Comparison of ENCODE assay signal across 12 cellular contexts in genomic region chr2:95685513-95685912, GRCh38.
DNase-seq lines count a peak whose midpoint lies in the region; ATAC-seq and TF ChIP-seq lines count a peak whose summit lies in the region.
"Had no signal": no experiment of that assay in that cellular context is flagged by ENCODE, and none has a peak within 500 bp of the region (broad histone marks: within the 10 kb centered on the region; RNA-seq: fewer than 3 reads in every experiment).

No MANE protein-coding gene starts in this region.

- H3F3A ChIP-seq in GM23248 (ENCODE audit: insufficient read depth) (peaks cover 39% of the 10 kb centered on the region), PC-3 (ENCODE audit: low read length, unreplicated experiment) (no peaks in the 10 kb centered on the region)

- H3K27ac ChIP-seq in GM23248 (no peak overlapping the region), PC-3 (ENCODE audit: low read length) (peak overlapping the region; percentile 85), right lobe of liver (peak overlapping the region; percentile 6 to 50 (median 16)), subcutaneous abdominal adipose tissue (ENCODE audit: low read depth, low read length) (peak overlapping the region; percentile 11), right atrium auricular region (no peak overlapping the region)
- H3K27ac ChIP-seq: C4-2B had no signal

- H3K36me3 ChIP-seq in GM23248 (ENCODE audit: low read depth) (no peaks in the 10 kb centered on the region), PC-3 (ENCODE audit: low read depth, low read length) (no peaks in the 10 kb centered on the region), right lobe of liver (no peaks in the 10 kb centered on the region), subcutaneous abdominal adipose tissue (ENCODE audit: control insufficient read depth in 5 of 5, insufficient read depth in 5 of 5, low read length in 5 of 5) (no peaks in the 10 kb centered on the region), right atrium auricular region (no peaks in the 10 kb centered on the region)
- H3K36me3 ChIP-seq: BE2C, HAP-1 had no signal

- in situ Hi-C loops in GM23248 (cut with MboI): no loop called here

- intact Hi-C loops in PC-3 (cut with micrococcal nuclease) (no loop called here), right lobe of liver (cut with DNase I) (no loop called here)

- H3K4me3 ChIP-seq in GM23248: no peak overlapping the region
- H3K4me3 ChIP-seq in PC-3 (ENCODE audit: low read length): peak overlapping the region; percentile 11; the same call in 1 of the 2 replicates
- no peak overlapping the region for H3K4me3 ChIP-seq in right lobe of liver
- H3K4me3 ChIP-seq in subcutaneous abdominal adipose tissue (ENCODE audit: low read depth in 1 of 5, low read length in 5 of 5): no peak overlapping the region
- no peak overlapping the region for H3K4me3 ChIP-seq in right atrium auricular region
- H3K4me3 ChIP-seq: HAP-1 had no signal

- H3K79me2 ChIP-seq in GM23248 (ENCODE audit: insufficient read depth) (no peaks in the 10 kb centered on the region), PC-3 (ENCODE audit: low read length) (no peaks in the 10 kb centered on the region)

- H3K4me1 ChIP-seq in GM23248 (ENCODE audit: insufficient read depth) (peaks cover 50% of the 10 kb centered on the region), PC-3 (ENCODE audit: insufficient read depth, low read length) (peaks cover 46% of the 10 kb centered on the region), right lobe of liver (peaks cover 0 to 25% (median 7%) of the 10 kb centered on the region in 4 donors), subcutaneous abdominal adipose tissue (ENCODE audit: control insufficient read depth in 5 of 5, insufficient read depth in 5 of 5, low read length in 5 of 5) (peaks cover 8 to 24% (median 23%) of the 10 kb centered on the region in 5 donors), right atrium auricular region (peaks cover 0 to 15% of the 10 kb centered on the region in 2 donors)
- H3K4me1 ChIP-seq: BE2C, HAP-1 had no signal

- H3K9me3 ChIP-seq in GM23248 (ENCODE audit: low read depth): no peaks in the 10 kb centered on the region
- H3K9me3 ChIP-seq in PC-3 (ENCODE audit: low read length): no peaks in the 10 kb centered on the region
- no peaks in the 10 kb centered on the region for H3K9me3 ChIP-seq in right lobe of liver
- no peaks in the 10 kb centered on the region for H3K9me3 ChIP-seq in subcutaneous abdominal adipose tissue (ENCODE audit: control insufficient read depth in 5 of 5, low read length in 5 of 5)
- no peaks in the 10 kb centered on the region for H3K9me3 ChIP-seq in right atrium auricular region
- H3K9me3 ChIP-seq: BE2C, HAP-1 had no signal

- CTCF ChIA-PET in PC-3 (lab: Charles Lee): no interaction called here

- TF ChIP-seq POLR2A in right lobe of liver (IDR thresholded peaks at IDR 0.05): no peak

- H3K4me2 ChIP-seq in GM23248 (ENCODE audit: unreplicated experiment): peak overlapping the region; percentile 67
- peak overlapping the region; percentile 69 for H3K4me2 ChIP-seq in PC-3 (ENCODE audit: low read length)

- 77 to 90% methylated on average over 3 of the region's 3 CpGs for WGBS in GM23248 (ENCODE audit: low coverage in 1 of 2, low lambda C conversion rate in 2 of 2, missing lambda C conversion rate in 2 of 2), 2 experiments
- 43% methylated on average over 3 of the region's 3 CpGs for WGBS in right lobe of liver (ENCODE audit: insufficient coverage, low coverage, low lambda C conversion rate, missing lambda C conversion rate)

- H2AFZ ChIP-seq in GM23248: no peak overlapping the region
- no peak overlapping the region for H2AFZ ChIP-seq in PC-3 (ENCODE audit: low read length)

- no peak for ATAC-seq in PC-3
- peak; percentile 33 to 66 (median 42) for ATAC-seq in right lobe of liver

- DNase-seq in GM23248: no peak
- no peak for DNase-seq in PC-3
- DNase-seq in right lobe of liver: no peak
- no peak for DNase-seq in right atrium auricular region (ENCODE audit: low spot score)
- no peak for DNase-seq in Kasumi-1 (lab: John Stamatoyannopoulos, UW)
- no peak for DNase-seq in NCI-H69 (lab: John Stamatoyannopoulos, UW)
- DNase-seq: BE2C; CD4-positive, alpha-beta memory T cell; DMS79 had no signal

- H3K9ac ChIP-seq in GM23248 (no peak overlapping the region), PC-3 (ENCODE audit: low read length) (no peak overlapping the region), subcutaneous abdominal adipose tissue (ENCODE audit: low read length in 5 of 5) (no peak overlapping the region)

- no peaks in the 10 kb centered on the region for H4K20me1 ChIP-seq in GM23248 (ENCODE audit: insufficient read depth)
- no peaks in the 10 kb centered on the region for H4K20me1 ChIP-seq in PC-3 (ENCODE audit: low read length)

- H3K27me3 ChIP-seq in GM23248 (replicated peaks; ENCODE audit: insufficient read depth): no peaks in the 10 kb centered on the region
- H3K27me3 ChIP-seq in PC-3 (ENCODE audit: low read length): no peaks in the 10 kb centered on the region
- H3K27me3 ChIP-seq in right lobe of liver: no peaks in the 10 kb centered on the region
- H3K27me3 ChIP-seq in subcutaneous abdominal adipose tissue (ENCODE audit: control insufficient read depth in 5 of 5, insufficient read depth in 4 of 5, low read length in 5 of 5): no peaks in the 10 kb centered on the region
- no peaks in the 10 kb centered on the region for H3K27me3 ChIP-seq in right atrium auricular region
- H3K27me3 ChIP-seq: BE2C had no signal

- POLR2A ChIA-PET in PC-3 (lab: Charles Lee; ENCODE audit: unreplicated experiment): no interaction called here

- TF ChIP-seq CTCF in PC-3 (conservative IDR thresholded peaks at IDR 0.05; ENCODE audit: low read depth, low read length) (no peak), right lobe of liver (IDR thresholded peaks at IDR 0.05) (no peak), right atrium auricular region (IDR thresholded peaks at IDR 0.05) (no peak)

- no TSS peak for BruUV-seq in PC-3 (replicated peaks; lab: Mats Ljungman, UMichigan)

- H3K9me2 ChIP-seq in GM23248 (ENCODE audit: insufficient read depth) (no peaks in the 10 kb centered on the region), PC-3 (replicated peaks; ENCODE audit: low read length) (no peaks in the 10 kb centered on the region)

Comparison
In these comparisons a context has a peak if more than half of its experiments do, and no peak if none do; other contexts are left out.
1. H3K27ac ChIP-seq: peak in PC-3 (single experiment), right lobe of liver (3 of 3) and subcutaneous abdominal adipose tissue (single experiment); none in GM23248 (single experiment) and right atrium auricular region (0 of 2).